32 cellular contexts compared by ENCODE assay signal in genomic region chr11:17793642-17794170, GRCh38. TPM values are rescaled to one million over a fixed set of nuclear protein-coding genes. Genes with fewer than 3 reads are reported as not detected.
"Had no signal": no experiment of that assay in that cellular context is flagged by ENCODE, and none has a peak within 500 bp of the region (broad histone marks: within the 10 kb centered on the region; RNA-seq: fewer than 3 reads in every experiment).

No MANE protein-coding gene starts in this region.

- H3K27ac Mint-ChIP-seq: activated CD8-positive, alpha-beta T cell treated with anti-CD3 and anti-CD28 coated beads for 36 hours; activated naive CD4-positive, alpha-beta T cell treated with anti-CD3 and anti-CD28 coated beads for 36 hours; activated naive CD4-positive, alpha-beta T cell treated with anti-CD3 and anti-CD28 coated beads, Interleukin-2, amount 50 U/mL, for 24 hours; activated naive CD8-positive, alpha-beta T cell treated with anti-CD3 and anti-CD28 coated beads for 36 hours; activated naive CD8-positive, alpha-beta T cell treated with anti-CD3 and anti-CD28 coated beads, Interleukin-2, amount 50 U/mL, for 24 hours; activated T-helper 1 cell treated with anti-CD3 and anti-CD28 coated beads, Interleukin-12 subunit alpha, Interleukin-12 subunit beta, Interleukin-2, Interleukin-4 antibody, amounts not matched to agents 30 ng/mL and 10 ng/mL and 1 ng/mL, durations not matched to agents 14 hours and 24 hours and 36 hours; activated T-helper 2 cell treated with anti-CD3 and anti-CD28 coated beads, Interferon-gamma antibody, Interleukin-2, Interleukin-4, amounts not matched to agents 10 μg/mL and 5 μg/mL and 100 μg/mL, durations not matched to agents 14 hours and 24 hours and 36 hours; brain; WTC11 had no signal

- H3K27me3 Mint-ChIP-seq: activated CD8-positive, alpha-beta T cell treated with anti-CD3 and anti-CD28 coated beads for 36 hours; activated naive CD4-positive, alpha-beta T cell treated with anti-CD3 and anti-CD28 coated beads, Interleukin-2, amount 50 U/mL, for 24 hours; activated naive CD8-positive, alpha-beta T cell treated with anti-CD3 and anti-CD28 coated beads for 36 hours; activated naive CD8-positive, alpha-beta T cell treated with anti-CD3 and anti-CD28 coated beads, Interleukin-2, amount 50 U/mL, for 24 hours had no signal

- H3K4me3 Mint-ChIP-seq: activated CD8-positive, alpha-beta T cell treated with anti-CD3 and anti-CD28 coated beads for 36 hours; activated naive CD4-positive, alpha-beta T cell treated with anti-CD3 and anti-CD28 coated beads for 36 hours; activated naive CD4-positive, alpha-beta T cell treated with anti-CD3 and anti-CD28 coated beads, Interleukin-2, amount 50 U/mL, for 24 hours; activated naive CD8-positive, alpha-beta T cell treated with anti-CD3 and anti-CD28 coated beads for 36 hours; activated naive CD8-positive, alpha-beta T cell treated with anti-CD3 and anti-CD28 coated beads, Interleukin-2, amount 50 U/mL, for 24 hours; activated T-helper 1 cell treated with anti-CD3 and anti-CD28 coated beads, Interleukin-12 subunit alpha, Interleukin-12 subunit beta, Interleukin-2, Interleukin-4 antibody, amounts not matched to agents 30 ng/mL and 10 ng/mL and 1 ng/mL, durations not matched to agents 14 hours and 24 hours and 36 hours; brain; WTC11 had no signal

- H3K4me1 Mint-ChIP-seq: activated naive CD4-positive, alpha-beta T cell treated with anti-CD3 and anti-CD28 coated beads, Interleukin-2, amount 50 U/mL, for 24 hours; activated naive CD8-positive, alpha-beta T cell treated with anti-CD3 and anti-CD28 coated beads for 36 hours; activated naive CD8-positive, alpha-beta T cell treated with anti-CD3 and anti-CD28 coated beads, Interleukin-2, amount 50 U/mL, for 24 hours; brain; WTC11 had no signal

- DNase-seq: activated CD4-positive, alpha-beta T cell treated with anti-CD3 and anti-CD28 coated beads for 1 hour; activated CD4-positive, alpha-beta T cell treated with anti-CD3 and anti-CD28 coated beads for 4 hours; activated CD4-positive, alpha-beta T cell treated with anti-CD3 and anti-CD28 coated beads, Interleukin-2, amount 50 U/mL, for 1 hour; activated CD4-positive, alpha-beta T cell treated with anti-CD3 and anti-CD28 coated beads, Interleukin-2, amount 50 U/mL, for 48 hours; activated CD8-positive, alpha-beta memory T cell treated with anti-CD3 and anti-CD28 coated beads for 24 hours; activated CD8-positive, alpha-beta T cell treated with anti-CD3 and anti-CD28 coated beads for 36 hours; activated effector memory CD4-positive, alpha-beta T cell treated with anti-CD3 and anti-CD28 coated beads, Interleukin-2, amount 50 U/mL, for 16 hours; activated naive CD4-positive, alpha-beta T cell treated with anti-CD3 and anti-CD28 coated beads for 36 hours; activated naive CD8-positive, alpha-beta T cell treated with anti-CD3 and anti-CD28 coated beads for 36 hours; activated naive CD8-positive, alpha-beta T cell treated with anti-CD3 and anti-CD28 coated beads, Interleukin-2, amount 50 U/mL, for 24 hours; activated T-cell treated with anti-CD3 and anti-CD28 coated beads, Interleukin-2, amount 50 U/mL, for 1 hour; activated T-cell treated with anti-CD3 and anti-CD28 coated beads, Interleukin-2, amount 50 U/mL, for 48 hours; adrenal gland; amygdala; central memory CD4-positive, alpha-beta T cell; colonic mucosa; effector CD8-positive, alpha-beta T cell; esophagus squamous epithelium; foreskin melanocyte; head of caudate nucleus; T-helper 2 cell had no signal

- H3K36me3 Mint-ChIP-seq: WTC11 had no signal

- H3K9me3 Mint-ChIP-seq: activated CD8-positive, alpha-beta T cell treated with anti-CD3 and anti-CD28 coated beads for 36 hours; activated naive CD4-positive, alpha-beta T cell treated with anti-CD3 and anti-CD28 coated beads for 36 hours; activated naive CD4-positive, alpha-beta T cell treated with anti-CD3 and anti-CD28 coated beads, Interleukin-2, amount 50 U/mL, for 24 hours; activated naive CD8-positive, alpha-beta T cell treated with anti-CD3 and anti-CD28 coated beads for 36 hours; activated naive CD8-positive, alpha-beta T cell treated with anti-CD3 and anti-CD28 coated beads, Interleukin-2, amount 50 U/mL, for 24 hours; activated T-helper 1 cell treated with anti-CD3 and anti-CD28 coated beads, Interleukin-12 subunit alpha, Interleukin-12 subunit beta, Interleukin-2, Interleukin-4 antibody, amounts not matched to agents 30 ng/mL and 10 ng/mL and 1 ng/mL, durations not matched to agents 14 hours and 24 hours and 36 hours; activated T-helper 2 cell treated with anti-CD3 and anti-CD28 coated beads, Interferon-gamma antibody, Interleukin-2, Interleukin-4, amounts not matched to agents 10 μg/mL and 5 μg/mL and 100 μg/mL, durations not matched to agents 14 hours and 24 hours and 36 hours; brain; WTC11 had no signal

RNA-seq across cellular contexts. Expression of gene KCNC1, which starts 59.1 kb away (rescaled TPM):
- total RNA-seq: activated CD8-positive, alpha-beta T cell treated with anti-CD3 and anti-CD28 coated beads for 36 hours; activated naive CD4-positive, alpha-beta T cell treated with anti-CD3 and anti-CD28 coated beads for 36 hours; activated naive CD8-positive, alpha-beta T cell treated with anti-CD3 and anti-CD28 coated beads for 36 hours; activated T-helper 1 cell treated with anti-CD3 and anti-CD28 coated beads, Interleukin-12 subunit alpha, Interleukin-12 subunit beta, Interleukin-2, Interleukin-4 antibody, amounts not matched to agents 30 ng/mL and 10 ng/mL and 1 ng/mL, durations not matched to agents 14 hours and 24 hours and 36 hours; activated T-helper 2 cell treated with anti-CD3 and anti-CD28 coated beads, Interferon-gamma antibody, Interleukin-2, Interleukin-4, amounts not matched to agents 10 μg/mL and 5 μg/mL and 100 μg/mL, durations not matched to agents 14 hours and 24 hours and 36 hours; ascending aorta; cardiac muscle cell; dermis microvascular lymphatic vessel endothelial cell; endothelial cell of umbilical vein; esophagus squamous epithelium; fibroblast of villous mesenchyme; T-helper 1 cell treated with Interleukin-12 subunit alpha and Interleukin-12 subunit beta and Interleukin-4 antibody, amounts not matched to agents 30 ng/mL and 1 ng/mL, for 36 hours had no signal
